ENCODE assay signal across 26 cellular contexts in genomic region chr3:46524008-46524407, GRCh38. TPM values are rescaled to one million over a fixed set of nuclear protein-coding genes. Genes with fewer than 3 reads are reported as not detected.
DNase-seq lines count a peak whose midpoint lies in the region; ATAC-seq, FAIRE-seq and TF ChIP-seq lines count a peak whose summit lies in the region.
"Had no signal": no experiment of that assay in that cellular context is flagged by ENCODE, and none has a peak within 500 bp of the region (broad histone marks: within the 10 kb centered on the region; RNA-seq: fewer than 3 reads in every experiment).

No MANE protein-coding gene starts in this region.

- no peak overlapping the region for H2AFZ ChIP-seq in GM23338

- TF ChIP-seq CTCF in GM23338 (conservative IDR thresholded peaks at IDR 0.05; ENCODE audit: low read depth in 2 of 2) (no peak), psoas muscle (IDR thresholded peaks at IDR 0.05) (no peak)

- peaks cover 8% of the 10 kb centered on the region for H3K27me3 Mint-ChIP-seq in GM23338 (ENCODE audit: insufficient read depth, low read depth, poor library complexity)
- H3K27me3 Mint-ChIP-seq: IgD-negative memory B cell had no signal

- H3K4me3 ChIP-seq in GM23338: no peak overlapping the region
- no peak overlapping the region for H3K4me3 ChIP-seq in psoas muscle

- H3K4me1 ChIP-seq in GM23338 (ENCODE audit: insufficient read depth): no peaks in the 10 kb centered on the region
- H3K4me1 ChIP-seq in psoas muscle: no peaks in the 10 kb centered on the region
- H3K4me1 ChIP-seq: Caco-2 had no signal

- TF ChIP-seq EP300 in Ishikawa (IDR thresholded peaks at IDR 0.05; ENCODE audit: borderline replicate concordance): no peak

- no peaks in the 10 kb centered on the region for H3K9me2 ChIP-seq in GM23338 (ENCODE audit: insufficient read depth)

- ATAC-seq in GM23338 (no peak; the same call in 2 of the 3 replicates), psoas muscle (peak in 1 of 4 donors; percentile 43), GM21825 (IDR thresholded peaks at IDR 0.05; ENCODE audit: unreplicated experiment) (no peak)
- ATAC-seq: CD8-positive, alpha-beta T cell had no signal

- no peaks in the 10 kb centered on the region for H3K36me3 Mint-ChIP-seq in GM23338 (ENCODE audit: low read depth)
- H3K36me3 Mint-ChIP-seq: CD8-positive, alpha-beta T cell had no signal

- no peaks in the 10 kb centered on the region for H3K9me3 ChIP-seq in psoas muscle
- H3K9me3 ChIP-seq: Caco-2 had no signal

- no peak for FAIRE-seq in GM19239 (lab: Jason Lieb, UNC)
- FAIRE-seq: G401.6, H1 had no signal

- no peaks in the 10 kb centered on the region; the same call in 2 of the 3 replicates for H3K9me3 Mint-ChIP-seq in GM23338
- H3K9me3 Mint-ChIP-seq: CD8-positive, alpha-beta T cell; IgD-negative memory B cell had no signal

- H3K36me3 ChIP-seq in GM23338 (ENCODE audit: insufficient read depth): no peaks in the 10 kb centered on the region
- H3K36me3 ChIP-seq in psoas muscle (ENCODE audit: insufficient read depth in 1 of 2, low read depth in 1 of 2): peaks cover 2 to 96% of the 10 kb centered on the region in 2 donors

- no peaks in the 10 kb centered on the region for H3K27me3 ChIP-seq in GM23338 (ENCODE audit: insufficient read depth)
- H3K27me3 ChIP-seq in psoas muscle (ENCODE audit: insufficient read depth in 3 of 3, low read length in 2 of 3): no peaks in the 10 kb centered on the region

- no peak for TF ChIP-seq RAD21 in Ishikawa (IDR thresholded peaks at IDR 0.05; ENCODE audit: low read depth)

- intact Hi-C loops in psoas muscle (cut with DNase I): no loop called here

- no peak overlapping the region for H3K4me2 ChIP-seq in GM23338

- H3K4me3 Mint-ChIP-seq in GM23338: no peak overlapping the region
- H3K4me3 Mint-ChIP-seq: CD8-positive, alpha-beta T cell; IgD-negative memory B cell had no signal

- DNase-seq in GM23338 (ENCODE audit: low spot score) (no peak), erythroblast (lab: John Stamatoyannopoulos, UW) (peak; percentile 41 to 56), psoas muscle (no peak), SW480 (ENCODE audit: low spot score) (no peak), GM19239 (ENCODE audit: insufficient read length, low spot score) (no peak)
- DNase-seq: Caco-2; CD8-positive, alpha-beta T cell; HCEC 1CT; Karpas-422; NCI-H1092 treated with DMSO at 0.1 percent for 48 hours; NCI-H1436; NCI-H187; NCI-H2107; NCI-H524; NCI-H748 treated with DMSO at 0.1 percent for 48 hours; RPMI8226; SHP77 had no signal

- no peaks in the 10 kb centered on the region for H3K79me2 ChIP-seq in GM23338 (replicated peaks; ENCODE audit: insufficient read depth)

- TF ChIP-seq POLR2A in erythroblast (IDR thresholded peaks at IDR 0.05; ENCODE audit: low read length): no peak

- 72 to 79% (median 73%) methylated on average over 3 of the region's 3 CpGs for WGBS in psoas muscle, 3 donors

- no peaks in the 10 kb centered on the region for H4K20me1 ChIP-seq in GM23338 (replicated peaks; ENCODE audit: insufficient read depth)

- H3K27ac Mint-ChIP-seq in GM23338: no peak overlapping the region
- H3K27ac Mint-ChIP-seq: CD8-positive, alpha-beta T cell; IgD-negative memory B cell had no signal

- H3F3A ChIP-seq in GM23338 (replicated peaks; ENCODE audit: low read depth): peaks cover 2% of the 10 kb centered on the region; the same call in 1 of the 2 replicates

- H3K4me1 Mint-ChIP-seq in GM23338: peaks cover 7% of the 10 kb centered on the region

- no peak overlapping the region for H3K27ac ChIP-seq in GM23338 (ENCODE audit: low read depth)
- peak overlapping the region; percentile 30 for H3K27ac ChIP-seq in psoas muscle
- H3K27ac ChIP-seq: C4-2B, HL-60 had no signal

TF ChIP-seq in GM23338, 12 proteins besides CTCF, POLR2A, EP300 and RAD21 (continues in another document):
- TF ChIP-seq ZNF331 (CRISPR knock-in tag; IDR thresholded peaks at IDR 0.05; ENCODE audit: low read depth) (no peak), REST (IDR thresholded peaks at IDR 0.05; ENCODE audit: unreplicated experiment) (peak; percentile 47), ZNF114 (CRISPR knock-in tag; IDR thresholded peaks at IDR 0.05) (no peak), CREB1 (CRISPR knock-in tag; IDR thresholded peaks at IDR 0.05; ENCODE audit: low read depth) (no peak), EZH2phosphoT487 (IDR thresholded peaks at IDR 0.05; ENCODE audit: unreplicated experiment) (no peak)

TF ChIP-seq in Ishikawa, 13 proteins besides CTCF, POLR2A, EP300 and RAD21:
- TF ChIP-seq REST (IDR thresholded peaks at IDR 0.05; ENCODE audit: low read depth): peak; percentile 72
- TF ChIP-seq ZBTB7A (IDR thresholded peaks at IDR 0.05; ENCODE audit: low read depth): no peak
- TF ChIP-seq YY1 (IDR thresholded peaks at IDR 0.05; ENCODE audit: low read depth): no peak
- TF ChIP-seq USF1 (IDR thresholded peaks at IDR 0.05): no peak

RNA-seq across cellular contexts. Expression of gene RTP3, which starts 26.2 kb away (rescaled TPM):
- 0.97 TPM in 1 of 2 replicates, not detected in the other for total RNA-seq in GM23338 (2014; rRNA removed; shearing (Covaris generic))
- polyA plus RNA-seq in GM23338 (2016; fragmentation: Nextera tagmentation; extraction: Ambion mirVana) (0.16 TPM in 1 of 2 replicates, not detected in the other), psoas muscle (under 1 TPM in 1 of 3 donors, not detected in 2; 0.01 TPM)
- total RNA-seq in psoas muscle: not detected
- total RNA-seq: A673; Caco-2; CD8-positive, alpha-beta T cell; H1; SK-MEL-5 had no signal
- polyA plus RNA-seq: IgD-negative memory B cell had no signal

RNA-seq across cellular contexts. Expression of gene LRRC2, which starts 42.1 kb away (rescaled TPM):
- total RNA-seq in GM23338 (2014; rRNA removed; shearing (Covaris generic)): 5.5 and 7.1 TPM in 2 replicates
- polyA plus RNA-seq in GM23338 (2016; fragmentation: Nextera tagmentation; extraction: Ambion mirVana): 4.0 and 6.5 TPM in 2 replicates
- total RNA-seq in psoas muscle: 100 to 1,000 TPM in 1 of 4 donors, 10 to 100 TPM in 3; 65.1 to 160 (median 95.6) TPM
- polyA plus RNA-seq in psoas muscle: 10 to 100 TPM in 2 of 3 donors, 1 to 10 TPM in 1; 8.3 to 60.3 (median 57.9) TPM
- total RNA-seq: SK-MEL-5 had no signal

RNA-seq across cellular contexts. Expression of gene LTF, which starts 59.3 kb away (rescaled TPM):
- 1.3 and 3.5 TPM in 2 replicates for total RNA-seq in GM23338 (2014; rRNA removed; shearing (Covaris generic))
- polyA plus RNA-seq in GM23338 (2016; fragmentation: Nextera tagmentation; extraction: Ambion mirVana): 0.73 and 0.89 TPM in 2 replicates
- 1 to 10 TPM; 2.0 to 3.8 (median 3.2) TPM for total RNA-seq in psoas muscle
- polyA plus RNA-seq in psoas muscle: 1 to 10 TPM in 1 of 3 donors, under 1 TPM in 2; 0.73 to 1.9 (median 0.94) TPM
- total RNA-seq: A673; Caco-2; CD8-positive, alpha-beta T cell had no signal
- polyA plus RNA-seq: IgD-negative memory B cell had no signal

Comparison
In these comparisons a context has a peak if more than half of its experiments do, and no peak if none do; other contexts are left out.
1. DNase-seq: peak in erythroblast (2 of 2); none in GM23338 (single experiment), psoas muscle (0 of 2), SW480 (single experiment) and GM19239 (single experiment).